1 cellular context compared by ENCODE assay signal in the genomic region with DNA sequence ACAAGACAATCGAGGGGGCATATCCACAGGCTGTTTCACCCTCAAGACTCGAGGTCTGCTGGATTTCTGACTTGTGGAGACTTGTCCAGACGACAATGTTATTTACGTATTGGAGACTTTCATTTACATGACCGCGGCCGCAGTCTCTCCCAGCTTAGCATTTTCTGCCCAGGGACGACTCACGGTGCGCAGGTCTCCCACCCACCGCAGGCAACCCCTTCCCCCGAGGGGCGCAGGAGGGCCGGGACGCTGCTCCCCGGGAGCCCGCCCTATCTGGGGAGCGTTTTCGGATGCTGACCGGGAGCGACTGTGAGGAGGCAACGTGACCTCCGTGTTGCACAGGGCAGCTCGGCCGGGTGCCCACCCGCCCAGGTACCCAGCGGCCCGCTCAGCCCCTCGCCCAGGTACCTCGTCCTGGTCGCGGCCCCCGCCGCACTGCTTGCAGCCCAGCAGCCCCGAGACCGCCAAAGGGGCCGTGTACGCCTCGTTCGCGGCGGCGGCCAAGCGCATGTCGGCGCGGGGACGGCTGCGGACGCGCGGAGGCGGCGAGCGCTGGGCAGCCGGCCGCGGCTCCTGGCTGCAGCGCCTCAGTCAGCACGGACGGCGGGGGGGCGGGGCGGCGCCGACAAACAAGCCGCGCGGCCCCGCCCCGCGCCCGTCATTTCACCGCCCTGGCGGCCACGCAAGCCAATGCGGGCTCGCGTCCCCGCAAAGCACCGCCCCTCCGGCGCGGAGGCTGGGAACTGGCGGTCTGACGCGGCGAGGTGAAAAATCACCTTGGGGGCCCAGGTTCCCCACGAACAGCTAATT.
TF ChIP-seq lines count a peak whose summit lies in the region.

No MANE protein-coding gene starts in this region.

TF ChIP-seq in K562, 482 proteins besides CTCF, POLR2A, EP300 and RAD21 (continued from another document and continues in another):
- TF ChIP-seq, protein P1, sequence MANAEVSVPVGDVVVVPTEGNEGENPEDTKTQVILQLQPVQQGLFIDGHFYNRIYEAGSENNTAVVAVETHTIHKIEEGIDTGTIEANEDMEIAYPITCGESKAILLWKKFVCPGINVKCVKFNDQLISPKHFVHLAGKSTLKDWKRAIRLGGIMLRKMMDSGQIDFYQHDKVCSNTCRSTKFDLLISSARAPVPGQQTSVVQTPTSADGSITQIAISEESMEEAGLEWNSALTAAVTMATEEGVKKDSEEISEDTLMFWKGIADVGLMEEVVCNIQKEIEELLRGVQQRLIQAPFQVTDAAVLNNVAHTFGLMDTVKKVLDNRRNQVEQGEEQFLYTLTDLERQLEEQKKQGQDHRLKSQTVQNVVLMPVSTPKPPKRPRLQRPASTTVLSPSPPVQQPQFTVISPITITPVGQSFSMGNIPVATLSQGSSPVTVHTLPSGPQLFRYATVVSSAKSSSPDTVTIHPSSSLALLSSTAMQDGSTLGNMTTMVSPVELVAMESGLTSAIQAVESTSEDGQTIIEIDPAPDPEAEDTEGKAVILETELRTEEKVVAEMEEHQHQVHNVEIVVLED (CRISPR knock-in tag; IDR thresholded peaks at IDR 0.05) = peak; percentile 79
- TF ChIP-seq ZNF445 (CRISPR knock-in tag; IDR thresholded peaks at IDR 0.05; ENCODE audit: low read depth) (no peak), NFYB (IDR thresholded peaks at IDR 0.05; ENCODE audit: extremely low read depth, insufficient read length) (peak; percentile 32), RBFOX2 (IDR thresholded peaks at IDR 0.05; ENCODE audit: low read depth, low read length) (peak; percentile 79), YY1 (IDR thresholded peaks at IDR 0.05; ENCODE audit: borderline replicate concordance in 1 of 3, control insufficient read depth in 1 of 3, extremely low read depth in 1 of 3, insufficient read depth in 3 of 3, insufficient read length in 1 of 3, insufficient replicate concordance in 2 of 3, low read depth in 1 of 3, low read length in 2 of 3) (peak in 1 of 3 experiments; percentile 55), MIER1 (IDR thresholded peaks at IDR 0.05; ENCODE audit: low read depth) (no peak), ZFP30 (CRISPR knock-in tag; IDR thresholded peaks at IDR 0.05; ENCODE audit: borderline replicate concordance) (no peak), TCFL5 (CRISPR knock-in tag; conservative IDR thresholded peaks at IDR 0.05) (no peak), KDM1A (IDR thresholded peaks at IDR 0.05) (no peak), HDAC8 (tag; IDR thresholded peaks at IDR 0.05) (0 out of 2 replicates have a peak, but pooled peaks have one; percentile 29), SRSF3 (IDR thresholded peaks at IDR 0.05; ENCODE audit: insufficient read depth, low read length) (no peak), PYGO2 (tag; IDR thresholded peaks at IDR 0.05) (no peak), ZNF217 (CRISPR knock-in tag; IDR thresholded peaks at IDR 0.05) (no peak), CREM (IDR thresholded peaks at IDR 0.05; ENCODE audit: low read depth) (peak; percentile 63), ATF1 (CRISPR knock-in tag; IDR thresholded peaks at IDR 0.05) (no peak), ATF1 (tag; IDR thresholded peaks at IDR 0.05) (peak; percentile 75), RUNX1 (IDR thresholded peaks at IDR 0.05; ENCODE audit: low read depth) (no peak), RBM25 (IDR thresholded peaks at IDR 0.05; ENCODE audit: low read depth, low read length, severe bottlenecking) (peak; percentile 91), SIN3A (IDR thresholded peaks at IDR 0.05; ENCODE audit: borderline replicate concordance in 2 of 2, control insufficient read depth in 1 of 2, low read depth in 2 of 2, low read length in 2 of 2) (peak in 1 of 2 experiments; percentile 45; a peak in 1 of 4 replicates), NR4A1 (CRISPR knock-in tag; IDR thresholded peaks at IDR 0.05) (no peak), NR4A1 (tag; IDR thresholded peaks at IDR 0.05) (no peak), ETV5 (CRISPR knock-in tag; IDR thresholded peaks at IDR 0.05; ENCODE audit: low read depth) (0 out of 2 replicates have a peak, but pooled peaks have one; percentile 49), FOXP1 (CRISPR knock-in tag; IDR thresholded peaks at IDR 0.05) (peak; percentile 72; the same call in 1 of the 2 replicates), NCOA6 (IDR thresholded peaks at IDR 0.05) (peak; percentile 59), HCFC1 (IDR thresholded peaks at IDR 0.05; ENCODE audit: low read depth, low read length) (peak; percentile 4; the same call in 1 of the 2 replicates), MEIS2 (IDR thresholded peaks at IDR 0.05; ENCODE audit: partially characterized antibody) (peak; percentile 68), RBBP5 (IDR thresholded peaks at IDR 0.05; ENCODE audit: borderline replicate concordance, insufficient read depth, low read length, poor library complexity, severe bottlenecking) (peak; percentile 78), SP1 (CRISPR knock-in tag; IDR thresholded peaks at IDR 0.05) (peak; percentile 84), TGIF2 (CRISPR knock-in tag; IDR thresholded peaks at IDR 0.05) (0 out of 2 replicates have a peak, but pooled peaks have one; percentile 25)
- TF ChIP-seq, protein P2, sequence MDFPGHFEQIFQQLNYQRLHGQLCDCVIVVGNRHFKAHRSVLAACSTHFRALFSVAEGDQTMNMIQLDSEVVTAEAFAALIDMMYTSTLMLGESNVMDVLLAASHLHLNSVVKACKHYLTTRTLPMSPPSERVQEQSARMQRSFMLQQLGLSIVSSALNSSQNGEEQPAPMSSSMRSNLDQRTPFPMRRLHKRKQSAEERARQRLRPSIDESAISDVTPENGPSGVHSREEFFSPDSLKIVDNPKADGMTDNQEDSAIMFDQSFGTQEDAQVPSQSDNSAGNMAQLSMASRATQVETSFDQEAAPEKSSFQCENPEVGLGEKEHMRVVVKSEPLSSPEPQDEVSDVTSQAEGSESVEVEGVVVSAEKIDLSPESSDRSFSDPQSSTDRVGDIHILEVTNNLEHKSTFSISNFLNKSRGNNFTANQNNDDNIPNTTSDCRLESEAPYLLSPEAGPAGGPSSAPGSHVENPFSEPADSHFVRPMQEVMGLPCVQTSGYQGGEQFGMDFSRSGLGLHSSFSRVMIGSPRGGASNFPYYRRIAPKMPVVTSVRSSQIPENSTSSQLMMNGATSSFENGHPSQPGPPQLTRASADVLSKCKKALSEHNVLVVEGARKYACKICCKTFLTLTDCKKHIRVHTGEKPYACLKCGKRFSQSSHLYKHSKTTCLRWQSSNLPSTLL (IDR thresholded peaks at IDR 0.05) = no peak
- TF ChIP-seq, protein P3, sequence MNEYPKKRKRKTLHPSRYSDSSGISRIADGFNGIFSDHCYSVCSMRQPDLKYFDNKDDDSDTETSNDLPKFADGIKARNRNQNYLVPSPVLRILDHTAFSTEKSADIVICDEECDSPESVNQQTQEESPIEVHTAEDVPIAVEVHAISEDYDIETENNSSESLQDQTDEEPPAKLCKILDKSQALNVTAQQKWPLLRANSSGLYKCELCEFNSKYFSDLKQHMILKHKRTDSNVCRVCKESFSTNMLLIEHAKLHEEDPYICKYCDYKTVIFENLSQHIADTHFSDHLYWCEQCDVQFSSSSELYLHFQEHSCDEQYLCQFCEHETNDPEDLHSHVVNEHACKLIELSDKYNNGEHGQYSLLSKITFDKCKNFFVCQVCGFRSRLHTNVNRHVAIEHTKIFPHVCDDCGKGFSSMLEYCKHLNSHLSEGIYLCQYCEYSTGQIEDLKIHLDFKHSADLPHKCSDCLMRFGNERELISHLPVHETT (CRISPR knock-in tag; conservative IDR thresholded peaks at IDR 0.05 in 1 of 2, IDR thresholded peaks at IDR 0.05 in 1 of 2) = peak in 1 of 2 experiments; percentile 31; a peak in 1 of 4 replicates
- TF ChIP-seq, protein P4, sequence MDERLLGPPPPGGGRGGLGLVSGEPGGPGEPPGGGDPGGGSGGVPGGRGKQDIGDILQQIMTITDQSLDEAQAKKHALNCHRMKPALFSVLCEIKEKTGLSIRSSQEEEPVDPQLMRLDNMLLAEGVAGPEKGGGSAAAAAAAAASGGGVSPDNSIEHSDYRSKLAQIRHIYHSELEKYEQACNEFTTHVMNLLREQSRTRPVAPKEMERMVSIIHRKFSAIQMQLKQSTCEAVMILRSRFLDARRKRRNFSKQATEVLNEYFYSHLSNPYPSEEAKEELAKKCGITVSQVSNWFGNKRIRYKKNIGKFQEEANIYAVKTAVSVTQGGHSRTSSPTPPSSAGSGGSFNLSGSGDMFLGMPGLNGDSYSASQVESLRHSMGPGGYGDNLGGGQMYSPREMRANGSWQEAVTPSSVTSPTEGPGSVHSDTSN (CRISPR knock-in tag; IDR thresholded peaks at IDR 0.05; ENCODE audit: low read depth) = peak; percentile 96
- TF ChIP-seq, protein P4 (tag; conservative IDR thresholded peaks at IDR 0.05; ENCODE audit: low read depth) = peak; percentile 91
- TF ChIP-seq, protein P5, sequence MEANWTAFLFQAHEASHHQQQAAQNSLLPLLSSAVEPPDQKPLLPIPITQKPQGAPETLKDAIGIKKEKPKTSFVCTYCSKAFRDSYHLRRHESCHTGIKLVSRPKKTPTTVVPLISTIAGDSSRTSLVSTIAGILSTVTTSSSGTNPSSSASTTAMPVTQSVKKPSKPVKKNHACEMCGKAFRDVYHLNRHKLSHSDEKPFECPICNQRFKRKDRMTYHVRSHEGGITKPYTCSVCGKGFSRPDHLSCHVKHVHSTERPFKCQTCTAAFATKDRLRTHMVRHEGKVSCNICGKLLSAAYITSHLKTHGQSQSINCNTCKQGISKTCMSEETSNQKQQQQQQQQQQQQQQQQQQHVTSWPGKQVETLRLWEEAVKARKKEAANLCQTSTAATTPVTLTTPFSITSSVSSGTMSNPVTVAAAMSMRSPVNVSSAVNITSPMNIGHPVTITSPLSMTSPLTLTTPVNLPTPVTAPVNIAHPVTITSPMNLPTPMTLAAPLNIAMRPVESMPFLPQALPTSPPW (CRISPR knock-in tag; IDR thresholded peaks at IDR 0.05) = peak; percentile 63
- TF ChIP-seq, protein P6, sequence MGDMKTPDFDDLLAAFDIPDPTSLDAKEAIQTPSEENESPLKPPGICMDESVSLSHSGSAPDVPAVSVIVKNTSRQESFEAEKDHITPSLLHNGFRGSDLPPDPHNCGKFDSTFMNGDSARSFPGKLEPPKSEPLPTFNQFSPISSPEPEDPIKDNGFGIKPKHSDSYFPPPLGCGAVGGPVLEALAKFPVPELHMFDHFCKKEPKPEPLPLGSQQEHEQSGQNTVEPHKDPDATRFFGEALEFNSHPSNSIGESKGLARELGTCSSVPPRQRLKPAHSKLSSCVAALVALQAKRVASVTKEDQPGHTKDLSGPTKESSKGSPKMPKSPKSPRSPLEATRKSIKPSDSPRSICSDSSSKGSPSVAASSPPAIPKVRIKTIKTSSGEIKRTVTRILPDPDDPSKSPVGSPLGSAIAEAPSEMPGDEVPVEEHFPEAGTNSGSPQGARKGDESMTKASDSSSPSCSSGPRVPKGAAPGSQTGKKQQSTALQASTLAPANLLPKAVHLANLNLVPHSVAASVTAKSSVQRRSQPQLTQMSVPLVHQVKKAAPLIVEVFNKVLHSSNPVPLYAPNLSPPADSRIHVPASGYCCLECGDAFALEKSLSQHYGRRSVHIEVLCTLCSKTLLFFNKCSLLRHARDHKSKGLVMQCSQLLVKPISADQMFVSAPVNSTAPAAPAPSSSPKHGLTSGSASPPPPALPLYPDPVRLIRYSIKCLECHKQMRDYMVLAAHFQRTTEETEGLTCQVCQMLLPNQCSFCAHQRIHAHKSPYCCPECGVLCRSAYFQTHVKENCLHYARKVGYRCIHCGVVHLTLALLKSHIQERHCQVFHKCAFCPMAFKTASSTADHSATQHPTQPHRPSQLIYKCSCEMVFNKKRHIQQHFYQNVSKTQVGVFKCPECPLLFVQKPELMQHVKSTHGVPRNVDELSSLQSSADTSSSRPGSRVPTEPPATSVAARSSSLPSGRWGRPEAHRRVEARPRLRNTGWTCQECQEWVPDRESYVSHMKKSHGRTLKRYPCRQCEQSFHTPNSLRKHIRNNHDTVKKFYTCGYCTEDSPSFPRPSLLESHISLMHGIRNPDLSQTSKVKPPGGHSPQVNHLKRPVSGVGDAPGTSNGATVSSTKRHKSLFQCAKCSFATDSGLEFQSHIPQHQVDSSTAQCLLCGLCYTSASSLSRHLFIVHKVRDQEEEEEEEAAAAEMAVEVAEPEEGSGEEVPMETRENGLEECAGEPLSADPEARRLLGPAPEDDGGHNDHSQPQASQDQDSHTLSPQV (IDR thresholded peaks at IDR 0.05) = peak; percentile 54; the same call in 1 of the 2 replicates
- TF ChIP-seq, protein P7, sequence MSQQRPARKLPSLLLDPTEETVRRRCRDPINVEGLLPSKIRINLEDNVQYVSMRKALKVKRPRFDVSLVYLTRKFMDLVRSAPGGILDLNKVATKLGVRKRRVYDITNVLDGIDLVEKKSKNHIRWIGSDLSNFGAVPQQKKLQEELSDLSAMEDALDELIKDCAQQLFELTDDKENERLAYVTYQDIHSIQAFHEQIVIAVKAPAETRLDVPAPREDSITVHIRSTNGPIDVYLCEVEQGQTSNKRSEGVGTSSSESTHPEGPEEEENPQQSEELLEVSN (IDR thresholded peaks at IDR 0.05; ENCODE audit: borderline replicate concordance in 1 of 2, extremely low read depth in 1 of 2, insufficient read depth in 1 of 2, insufficient read length in 1 of 2, low read depth in 1 of 2, low read length in 1 of 2, poor library complexity in 1 of 2, severe bottlenecking in 1 of 2) = peak; percentile 60 to 93
- TF ChIP-seq, protein P8, sequence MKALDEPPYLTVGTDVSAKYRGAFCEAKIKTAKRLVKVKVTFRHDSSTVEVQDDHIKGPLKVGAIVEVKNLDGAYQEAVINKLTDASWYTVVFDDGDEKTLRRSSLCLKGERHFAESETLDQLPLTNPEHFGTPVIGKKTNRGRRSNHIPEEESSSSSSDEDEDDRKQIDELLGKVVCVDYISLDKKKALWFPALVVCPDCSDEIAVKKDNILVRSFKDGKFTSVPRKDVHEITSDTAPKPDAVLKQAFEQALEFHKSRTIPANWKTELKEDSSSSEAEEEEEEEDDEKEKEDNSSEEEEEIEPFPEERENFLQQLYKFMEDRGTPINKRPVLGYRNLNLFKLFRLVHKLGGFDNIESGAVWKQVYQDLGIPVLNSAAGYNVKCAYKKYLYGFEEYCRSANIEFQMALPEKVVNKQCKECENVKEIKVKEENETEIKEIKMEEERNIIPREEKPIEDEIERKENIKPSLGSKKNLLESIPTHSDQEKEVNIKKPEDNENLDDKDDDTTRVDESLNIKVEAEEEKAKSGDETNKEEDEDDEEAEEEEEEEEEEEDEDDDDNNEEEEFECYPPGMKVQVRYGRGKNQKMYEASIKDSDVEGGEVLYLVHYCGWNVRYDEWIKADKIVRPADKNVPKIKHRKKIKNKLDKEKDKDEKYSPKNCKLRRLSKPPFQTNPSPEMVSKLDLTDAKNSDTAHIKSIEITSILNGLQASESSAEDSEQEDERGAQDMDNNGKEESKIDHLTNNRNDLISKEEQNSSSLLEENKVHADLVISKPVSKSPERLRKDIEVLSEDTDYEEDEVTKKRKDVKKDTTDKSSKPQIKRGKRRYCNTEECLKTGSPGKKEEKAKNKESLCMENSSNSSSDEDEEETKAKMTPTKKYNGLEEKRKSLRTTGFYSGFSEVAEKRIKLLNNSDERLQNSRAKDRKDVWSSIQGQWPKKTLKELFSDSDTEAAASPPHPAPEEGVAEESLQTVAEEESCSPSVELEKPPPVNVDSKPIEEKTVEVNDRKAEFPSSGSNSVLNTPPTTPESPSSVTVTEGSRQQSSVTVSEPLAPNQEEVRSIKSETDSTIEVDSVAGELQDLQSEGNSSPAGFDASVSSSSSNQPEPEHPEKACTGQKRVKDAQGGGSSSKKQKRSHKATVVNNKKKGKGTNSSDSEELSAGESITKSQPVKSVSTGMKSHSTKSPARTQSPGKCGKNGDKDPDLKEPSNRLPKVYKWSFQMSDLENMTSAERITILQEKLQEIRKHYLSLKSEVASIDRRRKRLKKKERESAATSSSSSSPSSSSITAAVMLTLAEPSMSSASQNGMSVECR (CRISPR knock-in tag; IDR thresholded peaks at IDR 0.05) = peak; percentile 77
